ENCODE assay signal across 16 cellular contexts in genomic region chr9:134307674-134308638, GRCh38.
"Had no signal": no experiment of that assay in that cellular context is flagged by ENCODE, and none has a peak within 500 bp of the region (broad histone marks: within the 10 kb centered on the region; RNA-seq: fewer than 3 reads in every experiment).

No MANE protein-coding gene starts in this region.

- H3K4me3 Mint-ChIP-seq: activated CD8-positive, alpha-beta memory T cell treated with anti-CD3 and anti-CD28 coated beads, Interleukin-2, amount 10 ng/mL, durations not matched to agents 7 days and 5 days; activated T-cell treated with anti-CD3 and anti-CD28 coated beads, Interleukin-2, amount 50 U/mL, for 4 hours; immature natural killer cell; naive B cell had no signal

- FAIRE-seq: endometrium had no signal

- H3K4me1 ChIP-seq: left lung, tibial artery had no signal

- H3K27me3 ChIP-seq: brain microvascular endothelial cell, dorsolateral prefrontal cortex, left lung had no signal

- H3K4me1 Mint-ChIP-seq: activated CD8-positive, alpha-beta memory T cell treated with anti-CD3 and anti-CD28 coated beads, Interleukin-2, amount 10 ng/mL, durations not matched to agents 7 days and 5 days had no signal

- H3K27me3 Mint-ChIP-seq: naive B cell had no signal

- H3K27ac ChIP-seq: brain microvascular endothelial cell, dorsolateral prefrontal cortex, left lung, tibial artery had no signal

- H3K27ac Mint-ChIP-seq: activated CD8-positive, alpha-beta memory T cell treated with anti-CD3 and anti-CD28 coated beads, Interleukin-2, amount 10 ng/mL, durations not matched to agents 7 days and 5 days; activated naive CD4-positive, alpha-beta T cell treated with anti-CD3 and anti-CD28 coated beads, Interleukin-2, amount 50 U/mL, for 72 hours had no signal

- H3K9me3 Mint-ChIP-seq: activated naive CD4-positive, alpha-beta T cell treated with anti-CD3 and anti-CD28 coated beads, Interleukin-2, amount 50 U/mL, for 72 hours; activated T-cell treated with anti-CD3 and anti-CD28 coated beads, Interleukin-2, amount 50 U/mL, for 4 hours; immature natural killer cell had no signal

- DNase-seq: activated CD8-positive, alpha-beta memory T cell treated with anti-CD3 and anti-CD28 coated beads, Interleukin-2, amount 10 ng/mL, durations not matched to agents 7 days and 5 days; activated effector memory CD4-positive, alpha-beta T cell treated with anti-CD3 and anti-CD28 coated beads, Interleukin-2, amount 50 U/mL, for 16 hours; activated T-cell treated with anti-CD3 and anti-CD28 coated beads, Interleukin-2, amount 50 U/mL, for 4 hours; amniotic stem cell; brain microvascular endothelial cell; dorsolateral prefrontal cortex; immature natural killer cell; midbrain; naive B cell; SW 1271 had no signal

- ATAC-seq: activated CD4-positive, CD25-positive, alpha-beta regulatory T cell treated with anti-CD3 and anti-CD28 coated beads, Interleukin-2, amount 50 U/mL, for 24 hours; activated CD8-positive, alpha-beta memory T cell treated with anti-CD3 and anti-CD28 coated beads, Interleukin-2, amount 10 ng/mL, durations not matched to agents 7 days and 5 days; activated naive CD4-positive, alpha-beta T cell treated with anti-CD3 and anti-CD28 coated beads, Interleukin-2, amount 50 U/mL, for 72 hours; activated T-cell treated with anti-CD3 and anti-CD28 coated beads, Interleukin-2, amount 50 U/mL, for 4 hours; esophagus mucosa; left lung had no signal

- H3K9me3 ChIP-seq: left lung had no signal

- H3K4me3 ChIP-seq: dorsolateral prefrontal cortex, left lung, tibial artery had no signal

- H3K36me3 Mint-ChIP-seq: activated CD8-positive, alpha-beta memory T cell treated with anti-CD3 and anti-CD28 coated beads, Interleukin-2, amount 10 ng/mL, durations not matched to agents 7 days and 5 days; activated naive CD4-positive, alpha-beta T cell treated with anti-CD3 and anti-CD28 coated beads, Interleukin-2, amount 50 U/mL, for 72 hours; immature natural killer cell; naive B cell had no signal

- H3K36me3 ChIP-seq: brain microvascular endothelial cell, left lung, tibial artery had no signal
